8 cellular contexts compared by ENCODE assay signal in genomic region chr11:65419773-65420481, GRCh38. TPM values are rescaled to one million over a fixed set of nuclear protein-coding genes. Genes with fewer than 3 reads are reported as not detected.
DNase-seq lines count a peak whose midpoint lies in the region; ATAC-seq and TF ChIP-seq lines count a peak whose summit lies in the region.

No MANE protein-coding gene starts in this region.

- no peak for TF ChIP-seq CTCF in VCaP (conservative IDR thresholded peaks at IDR 0.05)
- TF ChIP-seq CTCF in coronary artery (IDR thresholded peaks at IDR 0.05): no peak
- no peak for TF ChIP-seq CTCF in left lung (IDR thresholded peaks at IDR 0.05)

- H3K27ac ChIP-seq in VCaP (peak overlapping the region; percentile 100), coronary artery (peak overlapping the region; percentile 99 to 100), left lung (peak overlapping the region; percentile 99 to 100)

- H3K4me3 ChIP-seq in coronary artery (peak overlapping the region; percentile 90), left lung (peak overlapping the region in 1 of 2 donors; percentile 80)

- H3K4me1 ChIP-seq in left lung: peaks cover 49 to 63% of the 10 kb centered on the region in 2 donors

- peak; percentile 85 for DNase-seq in GF-D8 (lab: John Stamatoyannopoulos, UW)
- DNase-seq in NCI-H1694 treated with DMSO at 0.1 percent for 48 hours (lab: John Stamatoyannopoulos, UW): peak; percentile 81
- peak; percentile 98 for DNase-seq in coronary artery (ENCODE audit: low spot score)
- DNase-seq in left lung: peak; percentile 93 to 95
- DNase-seq in stimulated activated CD4-positive, alpha-beta T cell treated with anti-CD3 and anti-CD28 coated beads, Interleukin-1b, Interleukin-23, amount 100 ng/mL, for 48 hours: peak; percentile 73

- intact Hi-C loops in left lung (cut with DNase I): loop anchor here (5.0 kb wide), 3 partner anchors 77 to 87 kb away; partner anchors contain the start of gene MALAT1 (in 1 of the 2)

- H3K27me3 ChIP-seq in left lung: no peaks in the 10 kb centered on the region

- no peaks in the 10 kb centered on the region for H3K9me3 ChIP-seq in left lung

- peaks cover 0 to 12% of the 10 kb centered on the region in 2 donors for H3K36me3 ChIP-seq in left lung

- ATAC-seq in left lung (peak; percentile 18), HG03175 (IDR thresholded peaks at IDR 0.05; ENCODE audit: unreplicated experiment) (no peak), GM19328 (IDR thresholded peaks at IDR 0.05; ENCODE audit: unreplicated experiment) (no peak)

RNA-seq across cellular contexts. Expression of gene NEAT1, which starts 2.7 kb away (rescaled TPM):
- 1,000 to 10,000 TPM; 1,146 to 1,441 TPM for total RNA-seq in left lung

RNA-seq across cellular contexts. Expression of gene FRMD8, which starts 33.5 kb away (rescaled TPM):
- total RNA-seq in left lung: 10 to 100 TPM; 31.7 to 31.9 TPM

RNA-seq across cellular contexts. Expression of gene SLC25A45, which starts 37.5 kb away (rescaled TPM):
- total RNA-seq in left lung: 1 to 10 TPM; 8.4 to 9.8 TPM
